ENCODE assay signal across 8 cellular contexts in genomic region chr2:229445501-229446294, GRCh38.
DNase-seq lines count a peak whose midpoint lies in the region; ATAC-seq and TF ChIP-seq lines count a peak whose summit lies in the region.

No MANE protein-coding gene starts in this region.

- H3K79me2 ChIP-seq in MM.1S (ENCODE audit: low read length) = no peaks in the 10 kb centered on the region

- no peak overlapping the region for H2AFZ ChIP-seq in MM.1S (ENCODE audit: low read length)

- H3K9me2 ChIP-seq in MM.1S (replicated peaks; ENCODE audit: insufficient read depth, low read length) = no peaks in the 10 kb centered on the region

- peak in 1 of 56 donors; percentile 4 for TF ChIP-seq CTCF in dorsolateral prefrontal cortex (IDR thresholded peaks at IDR 0.05 in 54 of 56, conservative IDR thresholded peaks at IDR 0.05 in 2 of 56; ENCODE audit: low read depth in 1 of 56, partially characterized antibody in 56 of 56)
- no peak for TF ChIP-seq CTCF in thyroid gland (IDR thresholded peaks at IDR 0.05)
- TF ChIP-seq CTCF in MM.1S (IDR thresholded peaks at IDR 0.05; ENCODE audit: low read length) = no peak

- no peaks in the 10 kb centered on the region for H3K4me1 ChIP-seq in thyroid gland
- H3K4me1 ChIP-seq in MM.1S (ENCODE audit: low read length) = no peaks in the 10 kb centered on the region

- H3K4me3 Mint-ChIP-seq in effector memory CD8-positive, alpha-beta T cell = no peak overlapping the region

- H3K27ac Mint-ChIP-seq in effector memory CD8-positive, alpha-beta T cell = no peak overlapping the region

- no peak overlapping the region for H3K9ac ChIP-seq in MM.1S (ENCODE audit: low read length)

- no peaks in the 10 kb centered on the region for H3K27me3 ChIP-seq in MG63
- H3K27me3 ChIP-seq in dorsolateral prefrontal cortex = no peaks in the 10 kb centered on the region
- no peaks in the 10 kb centered on the region for H3K27me3 ChIP-seq in thyroid gland
- no peaks in the 10 kb centered on the region for H3K27me3 ChIP-seq in MM.1S (replicated peaks; ENCODE audit: insufficient read depth, low read length)

- no peaks in the 10 kb centered on the region for H3K4me1 Mint-ChIP-seq in effector memory CD8-positive, alpha-beta T cell (ENCODE audit: low read depth in 2 of 2)

- H3K36me3 ChIP-seq in MG63 (peaks cover 5% of the 10 kb centered on the region), thyroid gland (no peaks in the 10 kb centered on the region), MM.1S (replicated peaks; ENCODE audit: insufficient read depth, low read length) (no peaks in the 10 kb centered on the region)

- H3F3A ChIP-seq in MM.1S (ENCODE audit: insufficient read depth, low read length) = no peaks in the 10 kb centered on the region

- H3K36me3 Mint-ChIP-seq in effector memory CD8-positive, alpha-beta T cell (ENCODE audit: insufficient read depth) = no peaks in the 10 kb centered on the region

- H3K9me3 ChIP-seq in MG63 (peaks cover under 1% of the 10 kb centered on the region), thyroid gland (no peaks in the 10 kb centered on the region), MM.1S (replicated peaks; ENCODE audit: insufficient read depth, low read length) (no peaks in the 10 kb centered on the region)

- H3K4me2 ChIP-seq in MM.1S (ENCODE audit: low read depth, low read length) = no peak overlapping the region

- no peak for TF ChIP-seq POLR2A in thyroid gland (IDR thresholded peaks at IDR 0.05)

- ATAC-seq in effector memory CD8-positive, alpha-beta T cell (replicated peaks) = no peak
- ATAC-seq in activated CD4-positive, CD25-positive, alpha-beta regulatory T cell treated with anti-CD3 and anti-CD28 coated beads, Interleukin-2, amount 50 U/mL, for 24 hours = no peak

- H3K27me3 Mint-ChIP-seq in effector memory CD8-positive, alpha-beta T cell = peaks cover 4 to 15% of the 10 kb centered on the region in 2 donors

- DNase-seq in MG63 (peak; percentile 67), dorsolateral prefrontal cortex (peak in 6 of 10 donors; percentile 35 to 74 (median 60)), mucosa of gallbladder (ENCODE audit: low spot score) (peak; percentile 52), thyroid gland (no peak), MM.1S (no peak), NOMO-1 treated with dmso at 0.1 percent for 144 hours (lab: John Stamatoyannopoulos, UW; ENCODE audit: unreplicated experiment) (no peak)
- no peak for DNase-seq in effector memory CD8-positive, alpha-beta T cell

- no peaks in the 10 kb centered on the region for H4K20me1 ChIP-seq in MM.1S (ENCODE audit: insufficient read depth, low read length)

- H3K27ac ChIP-seq in dorsolateral prefrontal cortex (peak overlapping the region; percentile 60 to 97 (median 91)), thyroid gland (peak overlapping the region in 2 of 3 donors; percentile 47 to 60), MM.1S (ENCODE audit: low read length) (no peak overlapping the region)

- H3K4me3 ChIP-seq in MG63 (peak overlapping the region; percentile 9; the same call in 1 of the 2 replicates), dorsolateral prefrontal cortex (peak overlapping the region in 41 of 59 donors; percentile 1 to 45 (median 13)), thyroid gland (replicated peaks in 1 of 3) (no peak overlapping the region), MM.1S (ENCODE audit: low read length) (no peak overlapping the region)

- WGBS in thyroid gland, 2 donors = 59 to 66% methylated on average over 11 of the region's 11 CpGs

- intact Hi-C loops in dorsolateral prefrontal cortex (cut with DNase I) (no loop called here), thyroid gland (cut with DNase I) (no loop called here)

- peaks cover 0 to 4% of the 10 kb centered on the region in 2 donors for H3K9me3 Mint-ChIP-seq in effector memory CD8-positive, alpha-beta T cell

Comparison
In these comparisons a context has a peak if more than half of its experiments do, and no peak if none do; other contexts are left out.
1. DNase-seq: peak in MG63 (single experiment), dorsolateral prefrontal cortex (6 of 10) and mucosa of gallbladder (single experiment); none in thyroid gland (0 of 2), effector memory CD8-positive, alpha-beta T cell (0 of 3), MM.1S (single experiment) and NOMO-1 treated with dmso at 0.1 percent for 144 hours (single experiment).
2. H3K4me3 ChIP-seq: peak in MG63 (single experiment) and dorsolateral prefrontal cortex (41 of 59); none in thyroid gland (0 of 3) and MM.1S (single experiment).